ENCODE assay signal across 18 cellular contexts in genomic region chr18:6476880-6477279, GRCh38.
DNase-seq lines count a peak whose midpoint lies in the region; ATAC-seq and TF ChIP-seq lines count a peak whose summit lies in the region.
"Had no signal": no experiment of that assay in that cellular context is flagged by ENCODE, and none has a peak within 500 bp of the region (broad histone marks: within the 10 kb centered on the region; RNA-seq: fewer than 3 reads in every experiment).

No MANE protein-coding gene starts in this region.

- H3K4me1 ChIP-seq in foreskin keratinocyte (no peaks in the 10 kb centered on the region), suprapubic skin (peaks cover 23% of the 10 kb centered on the region)
- H3K4me1 ChIP-seq: BLaER1 had no signal

- H3K36me3 ChIP-seq in suprapubic skin (no peaks in the 10 kb centered on the region), MG63 (no peaks in the 10 kb centered on the region)
- H3K36me3 ChIP-seq: BLaER1 had no signal

- H3K9me3 ChIP-seq in suprapubic skin (no peaks in the 10 kb centered on the region), MG63 (no peaks in the 10 kb centered on the region)
- H3K9me3 ChIP-seq: BLaER1 had no signal

- 61% methylated on average over 2 of the region's 2 CpGs for WGBS in suprapubic skin

- ATAC-seq in foreskin keratinocyte (peak; percentile 72), GM21723 (IDR thresholded peaks at IDR 0.05; ENCODE audit: unreplicated experiment) (no peak), HG02763 (IDR thresholded peaks at IDR 0.05; ENCODE audit: unreplicated experiment) (no peak)
- ATAC-seq: GM12878, GM23338, HCT116 had no signal

- no peak for TF ChIP-seq EP300 in suprapubic skin (IDR thresholded peaks at IDR 0.05)

- no peak for TF ChIP-seq POLR2A in suprapubic skin (IDR thresholded peaks at IDR 0.05)

- H3K27me3 ChIP-seq in foreskin keratinocyte (no peaks in the 10 kb centered on the region), suprapubic skin (no peaks in the 10 kb centered on the region), MG63 (no peaks in the 10 kb centered on the region)
- H3K27me3 ChIP-seq: BLaER1 had no signal

- no peak overlapping the region for H3K27ac ChIP-seq in foreskin keratinocyte
- H3K27ac ChIP-seq in suprapubic skin, result peak overlapping the region; percentile 3
- H3K27ac ChIP-seq: BLaER1 had no signal

- TF ChIP-seq CTCF in epithelial cell of esophagus (IDR thresholded peaks at IDR 0.05; ENCODE audit: insufficient read depth, low read depth, low read length, missing control alignments), result no peak
- TF ChIP-seq CTCF in foreskin keratinocyte (conservative IDR thresholded peaks at IDR 0.05), result no peak
- TF ChIP-seq CTCF in suprapubic skin (IDR thresholded peaks at IDR 0.05), result no peak

- peak; percentile 17 for DNase-seq in NCI-H69 (lab: John Stamatoyannopoulos, UW)
- DNase-seq in epithelial cell of esophagus (ENCODE audit: low read depth), result peak; percentile 51
- peak; percentile 30 to 66 for DNase-seq in foreskin keratinocyte
- DNase-seq in suprapubic skin (ENCODE audit: low spot score in 2 of 2), result no peak
- DNase-seq in MG63, result no peak
- no peak for DNase-seq in NCI-H2171 (lab: John Stamatoyannopoulos, UW)
- DNase-seq: 8988T; CD4-positive, alpha-beta memory T cell; DMS153; GF-D8; HFFc6; IMR-90 had no signal

- H3K4me3 ChIP-seq in epithelial cell of esophagus (ENCODE audit: low read length) (no peak overlapping the region), suprapubic skin (no peak overlapping the region), MG63 (no peak overlapping the region)
- H3K4me3 ChIP-seq: BLaER1, GM12878, GM23338 had no signal

Comparison
In these comparisons a context has a peak if more than half of its experiments do, and no peak if none do; other contexts are left out.
1. DNase-seq: peak in NCI-H69 (single experiment), epithelial cell of esophagus (single experiment) and foreskin keratinocyte (2 of 2); none in suprapubic skin (0 of 2), MG63 (single experiment) and NCI-H2171 (single experiment).